In genomic region chr6:5206920-5207561, GRCh38 we compare ENCODE assay signal across 17 cellular contexts. TPM values are rescaled to one million over a fixed set of nuclear protein-coding genes. Genes with fewer than 3 reads are reported as not detected.
DNase-seq lines count a peak whose midpoint lies in the region; ATAC-seq and TF ChIP-seq lines count a peak whose summit lies in the region.
"Had no signal": no experiment of that assay in that cellular context is flagged by ENCODE, and none has a peak within 500 bp of the region (broad histone marks: within the 10 kb centered on the region; RNA-seq: fewer than 3 reads in every experiment).

No MANE protein-coding gene starts in this region.

- H3K4me3 ChIP-seq in HEK293 (ENCODE audit: low read depth, low read length) (no peak overlapping the region), brain microvascular endothelial cell (ENCODE audit: low read depth, low read length) (no peak overlapping the region), right lobe of liver (no peak overlapping the region), spleen (no peak overlapping the region), mucosa of descending colon (no peak overlapping the region)
- H3K4me3 ChIP-seq: neural progenitor cell, PC-9, stomach had no signal

- H3K27ac ChIP-seq in HEK293 (ENCODE audit: extremely low read depth, low read depth, low read length) (no peak overlapping the region), brain microvascular endothelial cell (peak overlapping the region; percentile 70), right lobe of liver (peak overlapping the region in 2 of 3 donors; percentile 59 to 89), spleen (peak overlapping the region in 6 of 8 donors; percentile 37 to 67 (median 46))
- H3K27ac ChIP-seq: neural progenitor cell, PC-9 had no signal

- POLR2A ChIA-PET in HEK293 (lab: Yijun Ruan, JAX): interaction anchor here (0.6 kb wide), 1 partner anchor 445 kb away, joined by 3 read pairs; no protein-coding TSS in a partner anchor

- in situ Hi-C loops in brain microvascular endothelial cell (cut with HindIII; ENCODE audit: low pct_ligation_motif_present, low sequenced_read_pairs): no loop called here

- TF ChIP-seq POLR2A in right lobe of liver (IDR thresholded peaks at IDR 0.05) (no peak), spleen (IDR thresholded peaks at IDR 0.05) (no peak)

- no peaks in the 10 kb centered on the region for H3K9me3 ChIP-seq in HEK293 (ENCODE audit: control insufficient read depth, insufficient read depth, low read depth, low read length)
- no peaks in the 10 kb centered on the region for H3K9me3 ChIP-seq in right lobe of liver
- no peaks in the 10 kb centered on the region for H3K9me3 ChIP-seq in spleen
- no peaks in the 10 kb centered on the region for H3K9me3 ChIP-seq in mucosa of descending colon
- H3K9me3 ChIP-seq: stomach had no signal

- DNase-seq in brain microvascular endothelial cell: no peak
- DNase-seq in right lobe of liver: no peak
- no peak for DNase-seq in spleen
- DNase-seq in activated CD8-positive, alpha-beta memory T cell treated with anti-CD3 and anti-CD28 coated beads, Interleukin-2, amount 50 U/mL, for 48 hours: no peak
- DNase-seq in NCI-H510A treated with DMSO at 0.1 percent for 48 hours (lab: John Stamatoyannopoulos, UW): no peak
- DNase-seq in mucosa of descending colon: no peak
- no peak for DNase-seq in NCI-H128 (lab: John Stamatoyannopoulos, UW; ENCODE audit: unreplicated experiment)
- DNase-seq: activated T-cell treated with anti-CD3 and anti-CD28 coated beads, Interleukin-2, amount 50 U/mL, for 72 hours; EL; endodermal cell; left colon; NCI-H1092; NCI-H1930; PC-9; stomach had no signal

- no peak for TF ChIP-seq CTCF in HEK293 (tag by site-specific recombination; IDR thresholded peaks at IDR 0.05)
- no peak for TF ChIP-seq CTCF in brain microvascular endothelial cell (IDR thresholded peaks at IDR 0.05; ENCODE audit: low read depth, low read length, missing control alignments)
- TF ChIP-seq CTCF in right lobe of liver (IDR thresholded peaks at IDR 0.05): no peak
- TF ChIP-seq CTCF in spleen (IDR thresholded peaks at IDR 0.05 in 8 of 11, conservative IDR thresholded peaks at IDR 0.05 in 3 of 11): no peak
- TF ChIP-seq CTCF in mucosa of descending colon (IDR thresholded peaks at IDR 0.05): no peak

- no peak for ATAC-seq in right lobe of liver
- no peak for ATAC-seq in mucosa of descending colon
- ATAC-seq: activated T-cell treated with anti-CD3 and anti-CD28 coated beads, Interleukin-2, amount 50 U/mL, for 72 hours; left colon had no signal

- peaks cover 15% of the 10 kb centered on the region for H3K4me1 ChIP-seq in HEK293 (ENCODE audit: control insufficient read depth, insufficient read depth, low read length)
- H3K4me1 ChIP-seq in right lobe of liver: peaks cover 0 to 21% (median 6%) of the 10 kb centered on the region in 4 donors
- H3K4me1 ChIP-seq in spleen: peaks cover 8 to 42% (median 25%) of the 10 kb centered on the region in 6 donors
- no peaks in the 10 kb centered on the region for H3K4me1 ChIP-seq in mucosa of descending colon (ENCODE audit: low read depth)

- 92% methylated on average over 6 of the region's 6 CpGs for WGBS in right lobe of liver (ENCODE audit: insufficient coverage, low coverage, low lambda C conversion rate, missing lambda C conversion rate)
- WGBS in spleen, 5 donors: 83 to 95% (median 92%) methylated on average over 6 of the region's 6 CpGs

- H3K27me3 ChIP-seq in brain microvascular endothelial cell (replicated peaks) (no peaks in the 10 kb centered on the region), right lobe of liver (no peaks in the 10 kb centered on the region), spleen (replicated peaks in 1 of 7) (no peaks in the 10 kb centered on the region)
- H3K27me3 ChIP-seq: neural progenitor cell, stomach had no signal

- H3K36me3 ChIP-seq in HEK293 (ENCODE audit: control insufficient read depth in 2 of 2, insufficient read depth in 1 of 2, low read length in 2 of 2) (no peaks in the 10 kb centered on the region), brain microvascular endothelial cell (replicated peaks) (no peaks in the 10 kb centered on the region), right lobe of liver (no peaks in the 10 kb centered on the region), spleen (peaks cover 0 to 2% (median 0%) of the 10 kb centered on the region in 6 donors), mucosa of descending colon (ENCODE audit: low read depth) (no peaks in the 10 kb centered on the region)
- H3K36me3 ChIP-seq: neural progenitor cell, stomach had no signal

- intact Hi-C loops in right lobe of liver (cut with DNase I) (no loop called here), spleen (cut with DNase I; ENCODE audit: low total_unique reads) (no loop called here), mucosa of descending colon (cut with DNase I, micrococcal nuclease) (no loop called here)

- CTCF ChIA-PET in HEK293 (lab: Yijun Ruan, JAX): interaction anchor here (1.0 to 2.3 kb wide), 2 partner anchors 63 to 173 kb away, joined by 3 to 9 read pairs; no protein-coding TSS in a partner anchor

TF ChIP-seq in HEK293, 187 proteins besides CTCF, POLR2A, EP300 and RAD21:
- TF ChIP-seq FEZF1 (tag by site-specific recombination; IDR thresholded peaks at IDR 0.05) (peak; percentile 12; the same call in 1 of the 2 replicates), ZNF19 (tag by site-specific recombination; IDR thresholded peaks at IDR 0.05; ENCODE audit: low read depth) (no peak), ZIC2 (tag by site-specific recombination; IDR thresholded peaks at IDR 0.05) (peak; percentile 92), KLF1 (tag by site-specific recombination; IDR thresholded peaks at IDR 0.05) (peak; percentile 63), ZBTB44 (tag by site-specific recombination; IDR thresholded peaks at IDR 0.05) (no peak)
TF ChIP-seq in HEK293: peak in this region for 3.

RNA-seq across cellular contexts. Expression of gene LYRM4, which starts 53.7 kb away (rescaled TPM):
- total RNA-seq in right lobe of liver: 10 to 100 TPM in 2 of 6 experiments, 1 to 10 TPM in 4; 5.7 to 11.5 (median 8.5) TPM
- 10 to 100 TPM; 32.1 to 40.3 (median 36.5) TPM for total RNA-seq in spleen
- polyA plus RNA-seq in spleen: 10 to 100 TPM; 46.1 to 58.1 (median 58.1) TPM
- total RNA-seq in mucosa of descending colon: 10 to 100 TPM; 13.6 to 19.8 (median 13.9) TPM

RNA-seq across cellular contexts. Expression of gene FARS2, which starts 54.3 kb away (rescaled TPM):
- total RNA-seq in right lobe of liver: 10 to 100 TPM in 5 of 6 experiments, 1 to 10 TPM in 1; 7.2 to 12.9 (median 11.7) TPM
- total RNA-seq in spleen: 10 to 100 TPM; 16.7 to 27.4 (median 22.6) TPM
- polyA plus RNA-seq in spleen: 10 to 100 TPM in 2 of 3 donors, 1 to 10 TPM in 1; 9.0 to 13.3 (median 11.2) TPM
- 10 to 100 TPM; 15.2 to 21.6 (median 17.2) TPM for total RNA-seq in mucosa of descending colon
